Comparison of ENCODE assay signal across 10 cellular contexts in genomic region chr6:55694148-55694547, GRCh38.
DNase-seq lines count a peak whose midpoint lies in the region; ATAC-seq and TF ChIP-seq lines count a peak whose summit lies in the region.
"Had no signal": no experiment of that assay in that cellular context is flagged by ENCODE, and none has a peak within 500 bp of the region (broad histone marks: within the 10 kb centered on the region; RNA-seq: fewer than 3 reads in every experiment).

No MANE protein-coding gene starts in this region.

- no peak overlapping the region for H2BK12ac ChIP-seq in mesenchymal stem cell (ENCODE audit: low read length in 2 of 2)

- H3K9me3 Mint-ChIP-seq in Calu3 (ENCODE audit: low read depth, unreplicated experiment), result no peaks in the 10 kb centered on the region
- H3K9me3 Mint-ChIP-seq in endodermal cell, result peaks cover under 1% of the 10 kb centered on the region

- no peaks in the 10 kb centered on the region for H3K79me1 ChIP-seq in mesenchymal stem cell (replicated peaks; ENCODE audit: low read length, poor library complexity, severe bottlenecking)

- DNase-seq in Calu3 (peak; percentile 32), LoVo (ENCODE audit: low spot score) (peak; percentile 40), endodermal cell (peak; percentile 78), mesenchymal stem cell (peak; percentile 89), NCI-H1048 (lab: John Stamatoyannopoulos, UW) (no peak), KG1 (lab: John Stamatoyannopoulos, UW) (no peak), posterior cingulate gyrus (no peak)
- DNase-seq: NCI-H2171 treated with DMSO at 0.1 percent for 48 hours had no signal

- H3K9ac ChIP-seq in endodermal cell (ENCODE audit: extremely low read depth, low read length, poor library complexity, severe bottlenecking) (no peak overlapping the region), mesenchymal stem cell (ENCODE audit: low read length) (no peak overlapping the region)

- CTCF ChIA-PET in Calu3 (lab: Charles Lee), result interaction anchor here (0.6 to 0.7 kb wide), 3 partner anchors 662 to 1302 kb away, joined by 3 to 4 read pairs (median 4); no protein-coding TSS in a partner anchor

- no TSS peak for BruUV-seq in Calu3 (replicated peaks; lab: Mats Ljungman, UMichigan)

- no peak overlapping the region for H3K14ac ChIP-seq in mesenchymal stem cell (ENCODE audit: low read length in 2 of 2)

- H3K4me1 Mint-ChIP-seq in Calu3 (ENCODE audit: low read depth, unreplicated experiment) (no peaks in the 10 kb centered on the region), endodermal cell (peaks cover 3% of the 10 kb centered on the region)

- 20 to 39% methylated on average over 1 to 2 of the region's 2 CpGs for WGBS in endodermal cell (ENCODE audit: insufficient coverage in 1 of 2, insufficient read length in 1 of 2), 2 experiments
- 4% methylated on average over 2 of the region's 2 CpGs for WGBS in mesenchymal stem cell

- H3K23ac ChIP-seq in mesenchymal stem cell (ENCODE audit: low read length in 2 of 2), result no peak overlapping the region

- H3K36me3 ChIP-seq in endodermal cell (ENCODE audit: control insufficient read depth, insufficient read depth, low read length) (no peaks in the 10 kb centered on the region), mesenchymal stem cell (ENCODE audit: control insufficient read depth in 1 of 2, insufficient read depth in 2 of 2, low read depth in 1 of 2, low read length in 2 of 2) (no peaks in the 10 kb centered on the region)

- H3K27ac Mint-ChIP-seq in Calu3 (ENCODE audit: unreplicated experiment), result no peak overlapping the region
- H3K27ac Mint-ChIP-seq in endodermal cell, result no peak overlapping the region

- no peak overlapping the region for H2BK5ac ChIP-seq in mesenchymal stem cell (ENCODE audit: low read depth, low read length, poor library complexity, severe bottlenecking)

- no peak overlapping the region for H2BK15ac ChIP-seq in mesenchymal stem cell (ENCODE audit: low read depth, poor library complexity, severe bottlenecking)

- H3K4ac ChIP-seq in mesenchymal stem cell (ENCODE audit: low read depth in 1 of 2, low read length in 2 of 2), result no peak overlapping the region

- no peak overlapping the region for H4K91ac ChIP-seq in mesenchymal stem cell (ENCODE audit: low read length)

- H3K36me3 Mint-ChIP-seq in Calu3 (ENCODE audit: insufficient read depth, unreplicated experiment), result no peaks in the 10 kb centered on the region
- no peaks in the 10 kb centered on the region for H3K36me3 Mint-ChIP-seq in endodermal cell (ENCODE audit: low read depth)

- H3K27me3 ChIP-seq in endodermal cell (ENCODE audit: control insufficient read depth, insufficient read depth, low read length, poor library complexity, severe bottlenecking), result no peaks in the 10 kb centered on the region
- no peaks in the 10 kb centered on the region for H3K27me3 ChIP-seq in mesenchymal stem cell (ENCODE audit: control insufficient read depth in 1 of 2, insufficient read depth in 1 of 2, low read length in 2 of 2)
- H3K27me3 ChIP-seq: body of pancreas had no signal

- no peak overlapping the region for H3K4me3 Mint-ChIP-seq in Calu3 (ENCODE audit: low read depth, unreplicated experiment)
- no peak overlapping the region for H3K4me3 Mint-ChIP-seq in endodermal cell

- no peak for TF ChIP-seq CTCF in Calu3 (IDR thresholded peaks at IDR 0.05; ENCODE audit: unreplicated experiment)
- TF ChIP-seq CTCF in endodermal cell (conservative IDR thresholded peaks at IDR 0.05), result no peak

- intact Hi-C loops in Calu3 (cut with micrococcal nuclease; ENCODE audit: unreplicated experiment) (no loop called here), posterior cingulate gyrus (cut with DNase I) (no loop called here)

- no peak overlapping the region for H3K4me3 ChIP-seq in endodermal cell (ENCODE audit: low read length)
- no peak overlapping the region for H3K4me3 ChIP-seq in mesenchymal stem cell (ENCODE audit: insufficient read depth in 1 of 2, low read depth in 1 of 2, low read length in 2 of 2)
- H3K4me3 ChIP-seq: body of pancreas had no signal

- no peak overlapping the region for H3K18ac ChIP-seq in mesenchymal stem cell (ENCODE audit: low read depth in 1 of 2, low read length in 2 of 2)

- no peak for ATAC-seq in GM21526 (IDR thresholded peaks at IDR 0.05; ENCODE audit: low FRiP score, unreplicated experiment)
- ATAC-seq: body of pancreas had no signal

- no peak overlapping the region for H3K4me2 ChIP-seq in mesenchymal stem cell (ENCODE audit: low read length, poor library complexity, severe bottlenecking)

- H2AFZ ChIP-seq in mesenchymal stem cell (ENCODE audit: low read depth, low read length), result no peak overlapping the region

- H2AK5ac ChIP-seq in mesenchymal stem cell (ENCODE audit: low read length, severe bottlenecking), result no peak overlapping the region

- peak overlapping the region; percentile 78 for H3K27ac ChIP-seq in endodermal cell (ENCODE audit: low read depth, low read length)
- no peak overlapping the region for H3K27ac ChIP-seq in mesenchymal stem cell (ENCODE audit: low read length, poor library complexity, severe bottlenecking)
- H3K27ac ChIP-seq: body of pancreas had no signal

- no peaks in the 10 kb centered on the region for H3K9me3 ChIP-seq in endodermal cell (ENCODE audit: control insufficient read depth, low read length)
- no peaks in the 10 kb centered on the region for H3K9me3 ChIP-seq in mesenchymal stem cell (ENCODE audit: control insufficient read depth, low read length)
- H3K9me3 ChIP-seq: body of pancreas had no signal

- H3K4me1 ChIP-seq in endodermal cell (ENCODE audit: control insufficient read depth, insufficient read depth, low read length) (no peaks in the 10 kb centered on the region), mesenchymal stem cell (ENCODE audit: control insufficient read depth, insufficient read depth, low read depth, low read length) (peaks cover 5% of the 10 kb centered on the region)
- H3K4me1 ChIP-seq: body of pancreas had no signal

- no peak overlapping the region for H4K8ac ChIP-seq in mesenchymal stem cell (ENCODE audit: low read length)

- H3K27me3 Mint-ChIP-seq in Calu3 (ENCODE audit: unreplicated experiment) (no peaks in the 10 kb centered on the region), endodermal cell (ENCODE audit: insufficient read depth) (no peaks in the 10 kb centered on the region)

- no peak overlapping the region for H2BK120ac ChIP-seq in mesenchymal stem cell (ENCODE audit: low read depth, low read length)

Comparison
In these comparisons a context has a peak if more than half of its experiments do, and no peak if none do; other contexts are left out.
1. DNase-seq: peak in Calu3 (single experiment), LoVo (single experiment), endodermal cell (single experiment) and mesenchymal stem cell (single experiment); none in NCI-H1048 (single experiment), KG1 (single experiment) and posterior cingulate gyrus (0 of 10).